ENCODE assay signal across 28 cellular contexts in the genomic region with DNA sequence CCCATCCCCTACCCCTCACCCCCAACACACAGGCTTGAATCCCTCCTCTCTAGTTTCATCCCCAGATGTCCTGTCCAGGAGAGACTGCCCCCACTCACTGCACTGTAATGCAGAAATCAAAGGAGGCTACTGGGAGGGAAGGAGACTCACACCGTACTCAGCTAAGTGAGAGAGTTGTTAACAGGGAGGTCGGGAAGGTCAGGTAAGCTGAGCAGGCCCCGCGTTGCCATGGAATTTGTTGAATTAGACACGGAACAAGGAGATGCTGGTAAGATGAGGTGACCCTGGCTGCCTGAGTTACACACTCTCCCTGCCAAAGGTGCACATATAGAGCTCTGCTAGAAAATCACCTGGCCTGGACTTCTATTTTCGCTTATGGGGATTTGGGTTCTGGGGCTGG.
"Had no signal": no experiment of that assay in that cellular context is flagged by ENCODE, and none has a peak within 500 bp of the region (broad histone marks: within the 10 kb centered on the region; RNA-seq: fewer than 3 reads in every experiment).

No MANE protein-coding gene starts in this region.

- H3K9me3 ChIP-seq: ovary, psoas muscle, right lobe of liver, spleen, thoracic aorta, thyroid gland, tibial nerve, vagina had no signal

- H3K79me2 ChIP-seq: parathyroid adenoma had no signal

- H3K4me3 ChIP-seq: ovary, psoas muscle, right lobe of liver, skin epidermis, smooth muscle cell, spleen, thoracic aorta, thyroid gland, tibial nerve, vagina had no signal

- ATAC-seq: naive thymus-derived CD4-positive, alpha-beta T cell; natural killer cell; psoas muscle; right cardiac atrium; right lobe of liver; stimulated activated memory B cell treated with anti-CD40 and anti-IgM and Interleukin-4, amounts not matched to agents 10 μg/mL and 1 μg/mL and 100 μg/mL, for 72 hours; stimulated activated naive CD8-positive, alpha-beta T cell treated with anti-CD3 and anti-CD28 coated beads, Interleukin-15, amount 100 ng/mL, for 72 hours; stimulated activated naive CD8-positive, alpha-beta T cell treated with anti-CD3 and anti-CD28 coated beads, Interleukin-15, Interleukin-2, amounts not matched to agents 100 U/mL and 50 U/mL, for 24 hours had no signal

- H3K27ac ChIP-seq: ovary, parathyroid adenoma, psoas muscle, right lobe of liver, skin epidermis, spleen, thoracic aorta, thyroid gland, tibial nerve, vagina had no signal

- H3K9ac ChIP-seq: parathyroid adenoma had no signal

- H2AFZ ChIP-seq: parathyroid adenoma had no signal

- H3K4me3 Mint-ChIP-seq: naive thymus-derived CD4-positive, alpha-beta T cell; natural killer cell; nephron; neural crest cell; stimulated activated memory B cell treated with anti-CD40 and anti-IgM and Interleukin-4, amounts not matched to agents 10 μg/mL and 1 μg/mL and 100 μg/mL, for 72 hours; stimulated activated naive CD8-positive, alpha-beta T cell treated with anti-CD3 and anti-CD28 coated beads, Interleukin-15, amount 100 ng/mL, for 72 hours had no signal

- DNase-seq: naive thymus-derived CD4-positive, alpha-beta T cell; natural killer cell; occipital lobe; ovary; psoas muscle; right cardiac atrium; right lobe of liver; spleen; stimulated activated CD4-positive, alpha-beta T cell treated with anti-CD3 and anti-CD28 coated beads, Interleukin-12 subunit alpha, Interleukin-12 subunit beta, amount 100 ng/mL, for 4 hours; stimulated activated CD4-positive, alpha-beta T cell treated with anti-CD3 and anti-CD28 coated beads, Interleukin-1b, Interleukin-23, amount 100 ng/mL, for 48 hours; stimulated activated CD4-positive, alpha-beta T cell treated with anti-CD3 and anti-CD28 coated beads, Interleukin-4, amount 100 ng/mL, for 1 hour; stimulated activated CD4-positive, alpha-beta T cell treated with anti-CD3 and anti-CD28 coated beads, Interleukin-4, amount 100 ng/mL, for 4 hours; stimulated activated CD8-positive, alpha-beta memory T cell treated with anti-CD3 and anti-CD28 coated beads, Interleukin-4, amount 100 ng/mL, for 48 hours; stimulated activated naive CD4-positive, alpha-beta T cell; stimulated activated naive CD8-positive, alpha-beta T cell treated with anti-CD3 and anti-CD28 coated beads, Interleukin-15, amount 100 ng/mL, for 72 hours; stimulated activated naive CD8-positive, alpha-beta T cell treated with anti-CD3 and anti-CD28 coated beads, Interleukin-15, Interleukin-2, amounts not matched to agents 100 U/mL and 50 U/mL, for 24 hours; thyroid gland; trophoblast cell had no signal

- H3K4me1 Mint-ChIP-seq: naive thymus-derived CD4-positive, alpha-beta T cell; nephron; stimulated activated memory B cell treated with anti-CD40 and anti-IgM and Interleukin-4, amounts not matched to agents 10 μg/mL and 1 μg/mL and 100 μg/mL, for 72 hours; stimulated activated naive CD8-positive, alpha-beta T cell treated with anti-CD3 and anti-CD28 coated beads, Interleukin-15, amount 100 ng/mL, for 72 hours had no signal

- H3K27me3 Mint-ChIP-seq: stimulated activated memory B cell treated with anti-CD40 and anti-IgM and Interleukin-4, amounts not matched to agents 10 μg/mL and 1 μg/mL and 100 μg/mL, for 72 hours; stimulated activated naive CD8-positive, alpha-beta T cell treated with anti-CD3 and anti-CD28 coated beads, Interleukin-15, amount 100 ng/mL, for 72 hours had no signal

- H3K36me3 ChIP-seq: ovary, right lobe of liver, spleen, thoracic aorta, thyroid gland, tibial nerve, vagina had no signal

- H3K4me2 ChIP-seq: smooth muscle cell had no signal

- H3K4me1 ChIP-seq: parathyroid adenoma, psoas muscle, right lobe of liver, spleen, thyroid gland, tibial nerve, vagina had no signal

- H3K27me3 ChIP-seq: ovary, right lobe of liver, spleen, thyroid gland, tibial nerve, vagina had no signal

- H3K36me3 Mint-ChIP-seq: naive thymus-derived CD4-positive, alpha-beta T cell; natural killer cell; stimulated activated memory B cell treated with anti-CD40 and anti-IgM and Interleukin-4, amounts not matched to agents 10 μg/mL and 1 μg/mL and 100 μg/mL, for 72 hours had no signal

- H3K27ac Mint-ChIP-seq: naive thymus-derived CD4-positive, alpha-beta T cell; natural killer cell; nephron; progenitor cell of endocrine pancreas; stimulated activated memory B cell treated with anti-CD40 and anti-IgM and Interleukin-4, amounts not matched to agents 10 μg/mL and 1 μg/mL and 100 μg/mL, for 72 hours; stimulated activated naive CD8-positive, alpha-beta T cell treated with anti-CD3 and anti-CD28 coated beads, Interleukin-15, amount 100 ng/mL, for 72 hours had no signal

- H3K9me3 Mint-ChIP-seq: naive thymus-derived CD4-positive, alpha-beta T cell; natural killer cell; nephron; neural crest cell; stimulated activated memory B cell treated with anti-CD40 and anti-IgM and Interleukin-4, amounts not matched to agents 10 μg/mL and 1 μg/mL and 100 μg/mL, for 72 hours; stimulated activated naive CD8-positive, alpha-beta T cell treated with anti-CD3 and anti-CD28 coated beads, Interleukin-15, amount 100 ng/mL, for 72 hours had no signal
